In the genomic region with DNA sequence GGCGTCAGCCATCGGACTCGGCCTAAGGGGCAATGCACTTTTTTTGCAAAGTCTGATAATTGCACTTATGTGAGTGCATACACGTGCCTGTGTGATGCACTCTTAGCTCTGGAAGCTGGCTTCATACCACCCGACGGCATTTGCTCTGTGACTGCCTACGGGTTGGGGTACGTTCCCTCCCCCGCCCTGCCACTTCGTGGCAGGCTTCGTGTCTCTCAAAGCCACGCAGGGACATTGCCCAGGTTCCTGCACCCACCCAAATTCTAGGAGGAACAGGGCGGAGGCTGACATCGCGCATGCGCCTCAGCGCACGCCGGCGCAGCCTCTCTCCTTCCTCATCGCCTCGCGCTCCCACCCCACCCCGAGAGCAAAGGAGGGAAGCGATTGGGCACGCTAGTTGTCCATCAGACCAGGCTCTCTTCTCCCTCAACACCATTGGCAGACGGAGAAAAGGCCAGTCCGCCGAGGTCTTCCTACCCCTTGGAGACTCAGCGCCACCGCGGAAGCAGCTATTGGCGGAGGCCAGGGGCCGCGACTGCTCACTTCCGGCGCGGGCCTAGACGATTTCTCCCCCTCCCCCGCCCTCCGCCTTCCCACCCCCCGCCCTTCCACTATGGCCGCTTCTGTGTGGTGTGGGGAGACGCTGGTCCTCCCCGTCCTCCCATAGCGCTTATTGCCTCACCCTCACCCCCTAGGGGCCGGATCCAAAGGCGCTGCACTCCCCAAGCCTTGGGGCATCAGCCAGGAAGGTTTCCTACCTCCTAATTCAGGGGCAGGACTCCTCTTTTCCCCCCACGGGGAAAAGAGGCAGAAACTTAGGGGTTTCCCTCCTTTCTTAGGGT, we compare ENCODE assay signal across 1 cellular context.
TF ChIP-seq lines count a peak whose summit lies in the region.

A gene with protein sequence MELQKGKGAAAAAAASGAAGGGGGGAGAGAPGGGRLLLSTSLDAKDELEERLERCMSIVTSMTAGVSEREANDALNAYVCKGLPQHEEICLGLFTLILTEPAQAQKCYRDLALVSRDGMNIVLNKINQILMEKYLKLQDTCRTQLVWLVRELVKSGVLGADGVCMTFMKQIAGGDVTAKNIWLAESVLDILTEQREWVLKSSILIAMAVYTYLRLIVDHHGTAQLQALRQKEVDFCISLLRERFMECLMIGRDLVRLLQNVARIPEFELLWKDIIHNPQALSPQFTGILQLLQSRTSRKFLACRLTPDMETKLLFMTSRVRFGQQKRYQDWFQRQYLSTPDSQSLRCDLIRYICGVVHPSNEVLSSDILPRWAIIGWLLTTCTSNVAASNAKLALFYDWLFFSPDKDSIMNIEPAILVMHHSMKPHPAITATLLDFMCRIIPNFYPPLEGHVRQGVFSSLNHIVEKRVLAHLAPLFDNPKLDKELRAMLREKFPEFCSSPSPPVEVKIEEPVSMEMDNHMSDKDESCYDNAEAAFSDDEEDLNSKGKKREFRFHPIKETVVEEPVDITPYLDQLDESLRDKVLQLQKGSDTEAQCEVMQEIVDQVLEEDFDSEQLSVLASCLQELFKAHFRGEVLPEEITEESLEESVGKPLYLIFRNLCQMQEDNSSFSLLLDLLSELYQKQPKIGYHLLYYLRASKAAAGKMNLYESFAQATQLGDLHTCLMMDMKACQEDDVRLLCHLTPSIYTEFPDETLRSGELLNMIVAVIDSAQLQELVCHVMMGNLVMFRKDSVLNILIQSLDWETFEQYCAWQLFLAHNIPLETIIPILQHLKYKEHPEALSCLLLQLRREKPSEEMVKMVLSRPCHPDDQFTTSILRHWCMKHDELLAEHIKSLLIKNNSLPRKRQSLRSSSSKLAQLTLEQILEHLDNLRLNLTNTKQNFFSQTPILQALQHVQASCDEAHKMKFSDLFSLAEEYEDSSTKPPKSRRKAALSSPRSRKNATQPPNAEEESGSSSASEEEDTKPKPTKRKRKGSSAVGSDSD (plus strand): TSS at position 588 of the 842 bp plus-strand sequence. CDS start 585 bp downstream, outside the sequence.

TF ChIP-seq in HepG2, 621 proteins besides CTCF, POLR2A, EP300 and RAD21 (continued from another document and continues in another):
- TF ChIP-seq, protein P1, sequence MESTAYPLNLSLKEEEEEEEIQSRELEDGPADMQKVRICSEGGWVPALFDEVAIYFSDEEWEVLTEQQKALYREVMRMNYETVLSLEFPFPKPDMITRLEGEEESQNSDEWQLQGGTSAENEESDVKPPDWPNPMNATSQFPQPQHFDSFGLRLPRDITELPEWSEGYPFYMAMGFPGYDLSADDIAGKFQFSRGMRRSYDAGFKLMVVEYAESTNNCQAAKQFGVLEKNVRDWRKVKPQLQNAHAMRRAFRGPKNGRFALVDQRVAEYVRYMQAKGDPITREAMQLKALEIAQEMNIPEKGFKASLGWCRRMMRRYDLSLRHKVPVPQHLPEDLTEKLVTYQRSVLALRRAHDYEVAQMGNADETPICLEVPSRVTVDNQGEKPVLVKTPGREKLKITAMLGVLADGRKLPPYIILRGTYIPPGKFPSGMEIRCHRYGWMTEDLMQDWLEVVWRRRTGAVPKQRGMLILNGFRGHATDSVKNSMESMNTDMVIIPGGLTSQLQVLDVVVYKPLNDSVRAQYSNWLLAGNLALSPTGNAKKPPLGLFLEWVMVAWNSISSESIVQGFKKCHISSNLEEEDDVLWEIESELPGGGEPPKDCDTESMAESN (CRISPR knock-in tag; conservative IDR thresholded peaks at IDR 0.05), result 0 out of 2 replicates have a peak, but pooled peaks have one; percentile 10
- TF ChIP-seq ZNF367 (CRISPR knock-in tag; IDR thresholded peaks at IDR 0.05; ENCODE audit: borderline replicate concordance), result no peak
- TF ChIP-seq PHF20 (CRISPR knock-in tag; IDR thresholded peaks at IDR 0.05), result peak; percentile 84
- TF ChIP-seq NRL (CRISPR knock-in tag; IDR thresholded peaks at IDR 0.05; ENCODE audit: borderline replicate concordance), result peak; percentile 41; the same call in 1 of the 2 replicates
- peak; percentile 61 for TF ChIP-seq ZNF788 (CRISPR knock-in tag; IDR thresholded peaks at IDR 0.05; ENCODE audit: borderline replicate concordance)
- TF ChIP-seq, protein P2, sequence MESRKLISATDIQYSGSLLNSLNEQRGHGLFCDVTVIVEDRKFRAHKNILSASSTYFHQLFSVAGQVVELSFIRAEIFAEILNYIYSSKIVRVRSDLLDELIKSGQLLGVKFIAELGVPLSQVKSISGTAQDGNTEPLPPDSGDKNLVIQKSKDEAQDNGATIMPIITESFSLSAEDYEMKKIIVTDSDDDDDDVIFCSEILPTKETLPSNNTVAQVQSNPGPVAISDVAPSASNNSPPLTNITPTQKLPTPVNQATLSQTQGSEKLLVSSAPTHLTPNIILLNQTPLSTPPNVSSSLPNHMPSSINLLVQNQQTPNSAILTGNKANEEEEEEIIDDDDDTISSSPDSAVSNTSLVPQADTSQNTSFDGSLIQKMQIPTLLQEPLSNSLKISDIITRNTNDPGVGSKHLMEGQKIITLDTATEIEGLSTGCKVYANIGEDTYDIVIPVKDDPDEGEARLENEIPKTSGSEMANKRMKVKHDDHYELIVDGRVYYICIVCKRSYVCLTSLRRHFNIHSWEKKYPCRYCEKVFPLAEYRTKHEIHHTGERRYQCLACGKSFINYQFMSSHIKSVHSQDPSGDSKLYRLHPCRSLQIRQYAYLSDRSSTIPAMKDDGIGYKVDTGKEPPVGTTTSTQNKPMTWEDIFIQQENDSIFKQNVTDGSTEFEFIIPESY (CRISPR knock-in tag; IDR thresholded peaks at IDR 0.05), result peak; percentile 12; the same call in 1 of the 2 replicates
- TF ChIP-seq HCFC1 (IDR thresholded peaks at IDR 0.05; ENCODE audit: low read depth, low read length), result peak; percentile 20; the same call in 1 of the 2 replicates
- TF ChIP-seq, protein P3, sequence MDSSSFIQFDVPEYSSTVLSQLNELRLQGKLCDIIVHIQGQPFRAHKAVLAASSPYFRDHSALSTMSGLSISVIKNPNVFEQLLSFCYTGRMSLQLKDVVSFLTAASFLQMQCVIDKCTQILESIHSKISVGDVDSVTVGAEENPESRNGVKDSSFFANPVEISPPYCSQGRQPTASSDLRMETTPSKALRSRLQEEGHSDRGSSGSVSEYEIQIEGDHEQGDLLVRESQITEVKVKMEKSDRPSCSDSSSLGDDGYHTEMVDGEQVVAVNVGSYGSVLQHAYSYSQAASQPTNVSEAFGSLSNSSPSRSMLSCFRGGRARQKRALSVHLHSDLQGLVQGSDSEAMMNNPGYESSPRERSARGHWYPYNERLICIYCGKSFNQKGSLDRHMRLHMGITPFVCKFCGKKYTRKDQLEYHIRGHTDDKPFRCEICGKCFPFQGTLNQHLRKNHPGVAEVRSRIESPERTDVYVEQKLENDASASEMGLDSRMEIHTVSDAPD (CRISPR knock-in tag; IDR thresholded peaks at IDR 0.05), result no peak
- TF ChIP-seq NCOA1 (CRISPR knock-in tag; IDR thresholded peaks at IDR 0.05), result 0 out of 2 replicates have a peak, but pooled peaks have one; percentile 46
- TF ChIP-seq TAF1 (CRISPR knock-in tag; IDR thresholded peaks at IDR 0.05), result peak; percentile 68
- no peak for TF ChIP-seq ZNF879 (CRISPR knock-in tag; IDR thresholded peaks at IDR 0.05)
- peak; percentile 20; the same call in 1 of the 2 replicates for TF ChIP-seq EED (CRISPR knock-in tag; IDR thresholded peaks at IDR 0.05)
- TF ChIP-seq, protein P4, sequence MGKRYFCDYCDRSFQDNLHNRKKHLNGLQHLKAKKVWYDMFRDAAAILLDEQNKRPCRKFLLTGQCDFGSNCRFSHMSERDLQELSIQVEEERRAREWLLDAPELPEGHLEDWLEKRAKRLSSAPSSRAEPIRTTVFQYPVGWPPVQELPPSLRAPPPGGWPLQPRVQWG (CRISPR knock-in tag; IDR thresholded peaks at IDR 0.05; ENCODE audit: borderline replicate concordance, low read depth), result no peak
- TF ChIP-seq MEF2D (CRISPR knock-in tag; IDR thresholded peaks at IDR 0.05), result no peak
- TF ChIP-seq, protein P5, sequence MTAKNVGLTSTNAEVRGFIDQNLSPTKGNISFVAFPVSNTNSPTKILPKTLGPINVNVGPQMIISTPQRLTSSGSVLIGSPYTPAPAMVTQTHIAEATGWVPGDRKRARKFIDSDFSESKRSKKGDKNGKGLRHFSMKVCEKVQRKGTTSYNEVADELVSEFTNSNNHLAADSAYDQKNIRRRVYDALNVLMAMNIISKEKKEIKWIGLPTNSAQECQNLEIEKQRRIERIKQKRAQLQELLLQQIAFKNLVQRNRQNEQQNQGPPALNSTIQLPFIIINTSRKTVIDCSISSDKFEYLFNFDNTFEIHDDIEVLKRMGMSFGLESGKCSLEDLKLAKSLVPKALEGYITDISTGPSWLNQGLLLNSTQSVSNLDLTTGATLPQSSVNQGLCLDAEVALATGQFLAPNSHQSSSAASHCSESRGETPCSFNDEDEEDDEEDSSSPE (CRISPR knock-in tag; IDR thresholded peaks at IDR 0.05), result 0 out of 2 replicates have a peak, but pooled peaks have one; percentile 3
- peak; percentile 74; the same call in 1 of the 2 replicates for TF ChIP-seq ELF4 (CRISPR knock-in tag; IDR thresholded peaks at IDR 0.05; ENCODE audit: borderline replicate concordance)
- peak; percentile 92 for TF ChIP-seq ZNF883 (CRISPR knock-in tag; IDR thresholded peaks at IDR 0.05; ENCODE audit: not compliant biosample characterization)
- no peak for TF ChIP-seq ZNF678 (CRISPR knock-in tag; IDR thresholded peaks at IDR 0.05)
- no peak for TF ChIP-seq TBP (CRISPR knock-in tag; IDR thresholded peaks at IDR 0.05)
- peak; percentile 62; the same call in 1 of the 2 replicates for TF ChIP-seq KDM5B (CRISPR knock-in tag; IDR thresholded peaks at IDR 0.05; ENCODE audit: borderline replicate concordance)
- peak; percentile 96 for TF ChIP-seq NFYC (CRISPR knock-in tag; IDR thresholded peaks at IDR 0.05)
- TF ChIP-seq BRCA1 (CRISPR knock-in tag; IDR thresholded peaks at IDR 0.05), result no peak
- no peak for TF ChIP-seq HNRNPUL1 (IDR thresholded peaks at IDR 0.05; ENCODE audit: low read depth, low read length)
- TF ChIP-seq, protein P6, sequence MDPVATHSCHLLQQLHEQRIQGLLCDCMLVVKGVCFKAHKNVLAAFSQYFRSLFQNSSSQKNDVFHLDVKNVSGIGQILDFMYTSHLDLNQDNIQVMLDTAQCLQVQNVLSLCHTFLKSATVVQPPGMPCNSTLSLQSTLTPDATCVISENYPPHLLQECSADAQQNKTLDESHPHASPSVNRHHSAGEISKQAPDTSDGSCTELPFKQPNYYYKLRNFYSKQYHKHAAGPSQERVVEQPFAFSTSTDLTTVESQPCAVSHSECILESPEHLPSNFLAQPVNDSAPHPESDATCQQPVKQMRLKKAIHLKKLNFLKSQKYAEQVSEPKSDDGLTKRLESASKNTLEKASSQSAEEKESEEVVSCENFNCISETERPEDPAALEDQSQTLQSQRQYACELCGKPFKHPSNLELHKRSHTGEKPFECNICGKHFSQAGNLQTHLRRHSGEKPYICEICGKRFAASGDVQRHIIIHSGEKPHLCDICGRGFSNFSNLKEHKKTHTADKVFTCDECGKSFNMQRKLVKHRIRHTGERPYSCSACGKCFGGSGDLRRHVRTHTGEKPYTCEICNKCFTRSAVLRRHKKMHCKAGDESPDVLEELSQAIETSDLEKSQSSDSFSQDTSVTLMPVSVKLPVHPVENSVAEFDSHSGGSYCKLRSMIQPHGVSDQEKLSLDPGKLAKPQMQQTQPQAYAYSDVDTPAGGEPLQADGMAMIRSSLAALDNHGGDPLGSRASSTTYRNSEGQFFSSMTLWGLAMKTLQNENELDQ (CRISPR knock-in tag; IDR thresholded peaks at IDR 0.05; ENCODE audit: borderline replicate concordance), result no peak
- no peak for TF ChIP-seq KDM1A (CRISPR knock-in tag; IDR thresholded peaks at IDR 0.05)
- 0 out of 2 replicates have a peak, but pooled peaks have one; percentile 28 for TF ChIP-seq ZNF225 (CRISPR knock-in tag; IDR thresholded peaks at IDR 0.05)
- TF ChIP-seq POLR2G (IDR thresholded peaks at IDR 0.05; ENCODE audit: low read depth, low read length), result peak; percentile 84
- TF ChIP-seq NFKB2 (CRISPR knock-in tag; IDR thresholded peaks at IDR 0.05; ENCODE audit: borderline replicate concordance), result 0 out of 2 replicates have a peak, but pooled peaks have one; percentile 27
- 0 out of 2 replicates have a peak, but pooled peaks have one; percentile 50 for TF ChIP-seq KLF13 (CRISPR knock-in tag; IDR thresholded peaks at IDR 0.05)
- TF ChIP-seq ZBTB38 (CRISPR knock-in tag; IDR thresholded peaks at IDR 0.05), result peak; percentile 93
- 0 out of 2 replicates have a peak, but pooled peaks have one; percentile 59 for TF ChIP-seq ZNF138 (CRISPR knock-in tag; IDR thresholded peaks at IDR 0.05; ENCODE audit: low read depth)
- TF ChIP-seq ZFY (CRISPR knock-in tag; IDR thresholded peaks at IDR 0.05), result peak; percentile 25; the same call in 1 of the 2 replicates
- peak; percentile 74 for TF ChIP-seq CREB1 (IDR thresholded peaks at IDR 0.05)
- no peak; the same call in 1 of the 2 replicates for TF ChIP-seq CREB1 (CRISPR knock-in tag; IDR thresholded peaks at IDR 0.05)
- no peak for TF ChIP-seq ETV6 (CRISPR knock-in tag; conservative IDR thresholded peaks at IDR 0.05)
- TF ChIP-seq ZNF547 (CRISPR knock-in tag; IDR thresholded peaks at IDR 0.05), result peak; percentile 63; the same call in 1 of the 2 replicates
- TF ChIP-seq, protein P7, sequence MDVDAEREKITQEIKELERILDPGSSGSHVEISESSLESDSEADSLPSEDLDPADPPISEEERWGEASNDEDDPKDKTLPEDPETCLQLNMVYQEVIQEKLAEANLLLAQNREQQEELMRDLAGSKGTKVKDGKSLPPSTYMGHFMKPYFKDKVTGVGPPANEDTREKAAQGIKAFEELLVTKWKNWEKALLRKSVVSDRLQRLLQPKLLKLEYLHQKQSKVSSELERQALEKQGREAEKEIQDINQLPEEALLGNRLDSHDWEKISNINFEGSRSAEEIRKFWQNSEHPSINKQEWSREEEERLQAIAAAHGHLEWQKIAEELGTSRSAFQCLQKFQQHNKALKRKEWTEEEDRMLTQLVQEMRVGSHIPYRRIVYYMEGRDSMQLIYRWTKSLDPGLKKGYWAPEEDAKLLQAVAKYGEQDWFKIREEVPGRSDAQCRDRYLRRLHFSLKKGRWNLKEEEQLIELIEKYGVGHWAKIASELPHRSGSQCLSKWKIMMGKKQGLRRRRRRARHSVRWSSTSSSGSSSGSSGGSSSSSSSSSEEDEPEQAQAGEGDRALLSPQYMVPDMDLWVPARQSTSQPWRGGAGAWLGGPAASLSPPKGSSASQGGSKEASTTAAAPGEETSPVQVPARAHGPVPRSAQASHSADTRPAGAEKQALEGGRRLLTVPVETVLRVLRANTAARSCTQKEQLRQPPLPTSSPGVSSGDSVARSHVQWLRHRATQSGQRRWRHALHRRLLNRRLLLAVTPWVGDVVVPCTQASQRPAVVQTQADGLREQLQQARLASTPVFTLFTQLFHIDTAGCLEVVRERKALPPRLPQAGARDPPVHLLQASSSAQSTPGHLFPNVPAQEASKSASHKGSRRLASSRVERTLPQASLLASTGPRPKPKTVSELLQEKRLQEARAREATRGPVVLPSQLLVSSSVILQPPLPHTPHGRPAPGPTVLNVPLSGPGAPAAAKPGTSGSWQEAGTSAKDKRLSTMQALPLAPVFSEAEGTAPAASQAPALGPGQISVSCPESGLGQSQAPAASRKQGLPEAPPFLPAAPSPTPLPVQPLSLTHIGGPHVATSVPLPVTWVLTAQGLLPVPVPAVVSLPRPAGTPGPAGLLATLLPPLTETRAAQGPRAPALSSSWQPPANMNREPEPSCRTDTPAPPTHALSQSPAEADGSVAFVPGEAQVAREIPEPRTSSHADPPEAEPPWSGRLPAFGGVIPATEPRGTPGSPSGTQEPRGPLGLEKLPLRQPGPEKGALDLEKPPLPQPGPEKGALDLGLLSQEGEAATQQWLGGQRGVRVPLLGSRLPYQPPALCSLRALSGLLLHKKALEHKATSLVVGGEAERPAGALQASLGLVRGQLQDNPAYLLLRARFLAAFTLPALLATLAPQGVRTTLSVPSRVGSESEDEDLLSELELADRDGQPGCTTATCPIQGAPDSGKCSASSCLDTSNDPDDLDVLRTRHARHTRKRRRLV (CRISPR knock-in tag; IDR thresholded peaks at IDR 0.05), result no peak
